1 cellular context compared by ENCODE assay signal in the genomic region with DNA sequence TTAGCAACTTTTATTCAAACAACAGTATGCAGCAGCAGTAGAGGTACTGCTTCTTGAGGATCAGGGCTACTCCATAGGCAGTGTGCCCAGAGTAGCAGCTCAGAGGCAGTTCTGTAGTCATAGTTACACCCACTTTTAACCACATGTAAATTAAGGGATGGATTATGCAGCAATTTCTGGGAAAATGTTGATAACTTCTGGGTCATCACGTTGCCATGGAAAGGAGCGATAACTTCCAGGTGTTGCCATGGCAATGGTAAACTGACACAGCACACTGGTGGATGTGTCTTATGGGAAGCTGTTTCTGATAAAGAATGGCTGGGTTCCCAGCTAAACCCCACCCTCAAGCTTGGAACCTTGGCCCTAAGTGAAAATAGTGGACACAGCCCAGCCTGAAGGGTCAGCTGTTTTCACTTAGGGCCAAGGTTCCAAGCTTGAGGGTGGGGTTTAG.
TF ChIP-seq lines count a peak whose summit lies in the region.

No MANE protein-coding gene starts in this region.

TF ChIP-seq in K562, 482 proteins besides CTCF, POLR2A, EP300 and RAD21 (continued from another document and continues in another):
- TF ChIP-seq, protein P1, sequence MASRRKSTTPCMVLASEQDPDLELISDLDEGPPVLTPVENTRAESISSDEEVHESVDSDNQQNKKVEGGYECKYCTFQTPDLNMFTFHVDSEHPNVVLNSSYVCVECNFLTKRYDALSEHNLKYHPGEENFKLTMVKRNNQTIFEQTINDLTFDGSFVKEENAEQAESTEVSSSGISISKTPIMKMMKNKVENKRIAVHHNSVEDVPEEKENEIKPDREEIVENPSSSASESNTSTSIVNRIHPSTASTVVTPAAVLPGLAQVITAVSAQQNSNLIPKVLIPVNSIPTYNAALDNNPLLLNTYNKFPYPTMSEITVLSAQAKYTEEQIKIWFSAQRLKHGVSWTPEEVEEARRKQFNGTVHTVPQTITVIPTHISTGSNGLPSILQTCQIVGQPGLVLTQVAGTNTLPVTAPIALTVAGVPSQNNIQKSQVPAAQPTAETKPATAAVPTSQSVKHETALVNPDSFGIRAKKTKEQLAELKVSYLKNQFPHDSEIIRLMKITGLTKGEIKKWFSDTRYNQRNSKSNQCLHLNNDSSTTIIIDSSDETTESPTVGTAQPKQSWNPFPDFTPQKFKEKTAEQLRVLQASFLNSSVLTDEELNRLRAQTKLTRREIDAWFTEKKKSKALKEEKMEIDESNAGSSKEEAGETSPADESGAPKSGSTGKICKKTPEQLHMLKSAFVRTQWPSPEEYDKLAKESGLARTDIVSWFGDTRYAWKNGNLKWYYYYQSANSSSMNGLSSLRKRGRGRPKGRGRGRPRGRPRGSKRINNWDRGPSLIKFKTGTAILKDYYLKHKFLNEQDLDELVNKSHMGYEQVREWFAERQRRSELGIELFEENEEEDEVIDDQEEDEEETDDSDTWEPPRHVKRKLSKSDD (conservative IDR thresholded peaks at IDR 0.05; ENCODE audit: low read length), result no peak
- TF ChIP-seq SETDB1 (IDR thresholded peaks at IDR 0.05; ENCODE audit: low read length) (no peak), SMARCB1 (IDR thresholded peaks at IDR 0.05; ENCODE audit: insufficient read length, low read depth) (no peak), FOXK2 (conservative IDR thresholded peaks at IDR 0.05 in 1 of 2, IDR thresholded peaks at IDR 0.05 in 1 of 2; ENCODE audit: low read depth in 2 of 2) (peak in 1 of 2 experiments; percentile 33; a peak in 1 of 4 replicates), BRD4 (IDR thresholded peaks at IDR 0.05) (no peak), PCBP2 (IDR thresholded peaks at IDR 0.05; ENCODE audit: low read depth, low read length, poor library complexity, severe bottlenecking) (no peak), ZNF253 (CRISPR knock-in tag; conservative IDR thresholded peaks at IDR 0.05) (no peak), ZC3H8 (IDR thresholded peaks at IDR 0.05) (no peak), GATA2 (CRISPR knock-in tag; IDR thresholded peaks at IDR 0.05) (no peak), KAT7 (CRISPR knock-in tag; IDR thresholded peaks at IDR 0.05; ENCODE audit: borderline replicate concordance) (no peak), TRIM28 (IDR thresholded peaks at IDR 0.05) (no peak), PHF21A (IDR thresholded peaks at IDR 0.05; ENCODE audit: borderline replicate concordance, low read depth) (no peak), COPS2 (conservative IDR thresholded peaks at IDR 0.05) (no peak), BHLHE40 (IDR thresholded peaks at IDR 0.05; ENCODE audit: low read length) (peak; percentile 43; the same call in 1 of the 2 replicates), MCM2 (IDR thresholded peaks at IDR 0.05; ENCODE audit: low read depth) (no peak), SUPT5H (IDR thresholded peaks at IDR 0.05) (no peak), ZKSCAN8 (CRISPR knock-in tag; IDR thresholded peaks at IDR 0.05) (no peak), CEBPG (CRISPR knock-in tag; IDR thresholded peaks at IDR 0.05) (no peak), CEBPG (tag; conservative IDR thresholded peaks at IDR 0.05 in 1 of 2, IDR thresholded peaks at IDR 0.05 in 1 of 2) (peak; percentile 33 to 59; a peak in 2 of 4 replicates), TCF7L2 (IDR thresholded peaks at IDR 0.05; ENCODE audit: low read depth, low read length) (no peak), SMAD2 (IDR thresholded peaks at IDR 0.05; ENCODE audit: low read depth, low read length) (no peak), ZNF146 (CRISPR knock-in tag; IDR thresholded peaks at IDR 0.05; ENCODE audit: unreplicated experiment) (no peak), C11orf30 (IDR thresholded peaks at IDR 0.05; ENCODE audit: low read depth) (peak; percentile 62), TRIM24 (IDR thresholded peaks at IDR 0.05) (no peak), ZNF717 (CRISPR knock-in tag; IDR thresholded peaks at IDR 0.05) (no peak), RBM17 (IDR thresholded peaks at IDR 0.05; ENCODE audit: borderline replicate concordance, low read depth, low read length) (no peak), GATAD2B (IDR thresholded peaks at IDR 0.05; ENCODE audit: borderline replicate concordance) (no peak), GABPA (tag; conservative IDR thresholded peaks at IDR 0.05; ENCODE audit: low read depth) (peak; percentile 49; the same call in 1 of the 2 replicates), ZNF41 (CRISPR knock-in tag; conservative IDR thresholded peaks at IDR 0.05) (no peak), HDGF (IDR thresholded peaks at IDR 0.05) (no peak), NR4A1 (CRISPR knock-in tag; IDR thresholded peaks at IDR 0.05) (no peak), NR4A1 (tag; IDR thresholded peaks at IDR 0.05) (no peak), GTF2E2 (tag; IDR thresholded peaks at IDR 0.05) (no peak), PRPF4 (IDR thresholded peaks at IDR 0.05; ENCODE audit: insufficient read depth, low read depth, low read length, poor library complexity, severe bottlenecking) (no peak), BACH1 (tag; IDR thresholded peaks at IDR 0.05) (0 out of 2 replicates have a peak, but pooled peaks have one; percentile 39)
- TF ChIP-seq, protein P2, sequence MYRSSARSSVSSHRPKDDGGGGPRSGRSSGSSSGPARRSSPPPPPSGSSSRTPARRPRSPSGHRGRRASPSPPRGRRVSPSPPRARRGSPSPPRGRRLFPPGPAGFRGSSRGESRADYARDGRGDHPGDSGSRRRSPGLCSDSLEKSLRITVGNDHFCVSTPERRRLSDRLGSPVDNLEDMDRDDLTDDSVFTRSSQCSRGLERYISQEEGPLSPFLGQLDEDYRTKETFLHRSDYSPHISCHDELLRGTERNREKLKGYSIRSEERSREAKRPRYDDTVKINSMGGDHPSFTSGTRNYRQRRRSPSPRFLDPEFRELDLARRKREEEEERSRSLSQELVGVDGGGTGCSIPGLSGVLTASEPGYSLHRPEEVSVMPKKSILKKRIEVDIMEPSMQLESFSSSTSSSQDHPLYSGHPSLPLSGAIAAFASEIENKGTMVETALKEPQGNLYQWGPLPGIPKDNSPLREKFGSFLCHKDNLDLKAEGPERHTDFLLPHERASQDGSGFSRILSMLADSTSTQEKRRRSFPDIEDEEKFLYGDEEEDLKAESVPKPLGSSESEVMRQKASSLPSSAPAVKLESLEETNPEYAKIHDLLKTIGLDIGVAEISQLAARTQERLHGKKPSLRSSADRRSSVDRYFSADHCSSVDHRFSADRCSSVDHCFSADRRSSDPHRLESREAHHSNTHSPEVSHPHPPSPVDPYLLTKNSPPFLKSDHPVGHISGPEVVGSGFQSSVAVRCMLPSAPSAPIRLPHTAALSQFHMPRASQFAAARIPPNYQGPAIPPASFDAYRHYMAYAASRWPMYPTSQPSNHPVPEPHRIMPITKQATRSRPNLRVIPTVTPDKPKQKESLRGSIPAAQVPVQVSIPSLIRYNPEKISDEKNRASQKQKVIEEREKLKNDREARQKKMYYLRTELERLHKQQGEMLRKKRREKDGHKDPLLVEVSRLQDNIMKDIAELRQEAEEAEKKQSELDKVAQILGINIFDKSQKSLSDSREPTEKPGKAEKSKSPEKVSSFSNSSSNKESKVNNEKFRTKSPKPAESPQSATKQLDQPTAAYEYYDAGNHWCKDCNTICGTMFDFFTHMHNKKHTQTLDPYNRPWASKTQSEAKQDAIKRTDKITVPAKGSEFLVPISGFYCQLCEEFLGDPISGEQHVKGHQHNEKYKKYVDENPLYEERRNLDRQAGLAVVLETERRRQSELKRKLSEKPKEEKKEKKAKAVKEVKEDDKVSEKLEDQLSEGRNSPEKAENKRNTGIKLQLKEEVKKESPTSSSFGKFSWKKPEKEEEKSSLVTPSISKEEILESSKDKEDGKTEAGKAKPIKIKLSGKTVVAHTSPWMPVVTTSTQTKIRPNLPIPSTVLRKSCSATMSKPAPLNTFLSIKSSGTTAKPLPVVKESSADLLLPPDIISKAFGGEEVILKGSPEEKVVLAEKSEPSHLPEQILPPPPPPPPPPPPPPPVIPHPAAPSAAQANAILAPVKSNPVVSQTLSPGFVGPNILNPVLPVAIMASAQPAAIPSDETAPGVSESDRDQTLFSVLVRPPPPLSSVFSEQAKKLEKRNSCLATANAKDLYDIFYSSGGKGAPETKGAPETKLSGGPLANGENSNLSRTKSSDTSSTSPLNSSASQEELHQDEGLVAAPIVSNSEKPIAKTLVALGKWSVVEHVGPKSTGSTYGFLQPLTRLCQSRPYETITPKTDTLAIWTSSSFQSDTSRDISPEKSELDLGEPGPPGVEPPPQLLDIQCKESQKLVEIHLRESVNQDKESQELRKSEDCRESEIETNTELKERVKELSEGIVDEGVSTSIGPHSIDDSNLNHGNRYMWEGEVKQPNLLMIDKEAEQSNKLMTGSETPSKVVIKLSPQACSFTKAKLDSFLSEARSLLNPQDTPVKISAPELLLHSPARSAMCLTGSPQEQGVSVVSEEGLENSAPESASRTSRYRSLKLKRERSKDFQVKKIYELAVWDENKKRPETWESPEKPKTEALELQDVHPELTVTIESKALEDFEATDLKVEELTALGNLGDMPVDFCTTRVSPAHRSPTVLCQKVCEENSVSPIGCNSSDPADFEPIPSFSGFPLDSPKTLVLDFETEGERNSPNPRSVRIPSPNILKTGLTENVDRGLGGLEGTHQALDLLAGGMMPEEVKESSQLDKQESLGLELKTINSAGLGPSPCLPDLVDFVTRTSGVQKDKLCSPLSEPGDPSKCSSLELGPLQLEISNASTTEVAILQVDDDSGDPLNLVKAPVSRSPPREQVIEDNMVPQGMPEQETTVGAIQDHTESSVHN (IDR thresholded peaks at IDR 0.05; ENCODE audit: borderline replicate concordance in 1 of 2, low read depth in 1 of 2), result no peak
- TF ChIP-seq, protein P3, sequence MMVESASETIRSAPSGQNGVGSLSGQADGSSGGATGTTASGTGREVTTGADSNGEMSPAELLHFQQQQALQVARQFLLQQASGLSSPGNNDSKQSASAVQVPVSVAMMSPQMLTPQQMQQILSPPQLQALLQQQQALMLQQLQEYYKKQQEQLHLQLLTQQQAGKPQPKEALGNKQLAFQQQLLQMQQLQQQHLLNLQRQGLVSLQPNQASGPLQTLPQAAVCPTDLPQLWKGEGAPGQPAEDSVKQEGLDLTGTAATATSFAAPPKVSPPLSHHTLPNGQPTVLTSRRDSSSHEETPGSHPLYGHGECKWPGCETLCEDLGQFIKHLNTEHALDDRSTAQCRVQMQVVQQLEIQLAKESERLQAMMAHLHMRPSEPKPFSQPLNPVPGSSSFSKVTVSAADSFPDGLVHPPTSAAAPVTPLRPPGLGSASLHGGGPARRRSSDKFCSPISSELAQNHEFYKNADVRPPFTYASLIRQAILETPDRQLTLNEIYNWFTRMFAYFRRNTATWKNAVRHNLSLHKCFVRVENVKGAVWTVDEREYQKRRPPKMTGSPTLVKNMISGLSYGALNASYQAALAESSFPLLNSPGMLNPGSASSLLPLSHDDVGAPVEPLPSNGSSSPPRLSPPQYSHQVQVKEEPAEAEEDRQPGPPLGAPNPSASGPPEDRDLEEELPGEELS (CRISPR knock-in tag; IDR thresholded peaks at IDR 0.05; ENCODE audit: borderline replicate concordance), result no peak
- TF ChIP-seq, protein P4, sequence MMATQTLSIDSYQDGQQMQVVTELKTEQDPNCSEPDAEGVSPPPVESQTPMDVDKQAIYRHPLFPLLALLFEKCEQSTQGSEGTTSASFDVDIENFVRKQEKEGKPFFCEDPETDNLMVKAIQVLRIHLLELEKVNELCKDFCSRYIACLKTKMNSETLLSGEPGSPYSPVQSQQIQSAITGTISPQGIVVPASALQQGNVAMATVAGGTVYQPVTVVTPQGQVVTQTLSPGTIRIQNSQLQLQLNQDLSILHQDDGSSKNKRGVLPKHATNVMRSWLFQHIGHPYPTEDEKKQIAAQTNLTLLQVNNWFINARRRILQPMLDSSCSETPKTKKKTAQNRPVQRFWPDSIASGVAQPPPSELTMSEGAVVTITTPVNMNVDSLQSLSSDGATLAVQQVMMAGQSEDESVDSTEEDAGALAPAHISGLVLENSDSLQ (IDR thresholded peaks at IDR 0.05), result peak; percentile 90
- TF ChIP-seq, protein P5, sequence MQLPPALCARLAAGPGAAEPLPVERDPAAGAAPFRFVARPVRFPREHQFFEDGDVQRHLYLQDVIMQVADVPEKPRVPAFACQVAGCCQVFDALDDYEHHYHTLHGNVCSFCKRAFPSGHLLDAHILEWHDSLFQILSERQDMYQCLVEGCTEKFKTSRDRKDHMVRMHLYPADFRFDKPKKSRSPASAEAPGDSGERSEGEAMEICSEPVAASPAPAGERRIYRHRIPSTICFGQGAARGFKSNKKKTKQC (CRISPR knock-in tag; IDR thresholded peaks at IDR 0.05), result no peak
- TF ChIP-seq, protein P6, sequence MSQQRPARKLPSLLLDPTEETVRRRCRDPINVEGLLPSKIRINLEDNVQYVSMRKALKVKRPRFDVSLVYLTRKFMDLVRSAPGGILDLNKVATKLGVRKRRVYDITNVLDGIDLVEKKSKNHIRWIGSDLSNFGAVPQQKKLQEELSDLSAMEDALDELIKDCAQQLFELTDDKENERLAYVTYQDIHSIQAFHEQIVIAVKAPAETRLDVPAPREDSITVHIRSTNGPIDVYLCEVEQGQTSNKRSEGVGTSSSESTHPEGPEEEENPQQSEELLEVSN (IDR thresholded peaks at IDR 0.05; ENCODE audit: borderline replicate concordance in 1 of 2, extremely low read depth in 1 of 2, insufficient read depth in 1 of 2, insufficient read length in 1 of 2, low read depth in 1 of 2, low read length in 1 of 2, poor library complexity in 1 of 2, severe bottlenecking in 1 of 2), result no peak
- TF ChIP-seq, protein P7, sequence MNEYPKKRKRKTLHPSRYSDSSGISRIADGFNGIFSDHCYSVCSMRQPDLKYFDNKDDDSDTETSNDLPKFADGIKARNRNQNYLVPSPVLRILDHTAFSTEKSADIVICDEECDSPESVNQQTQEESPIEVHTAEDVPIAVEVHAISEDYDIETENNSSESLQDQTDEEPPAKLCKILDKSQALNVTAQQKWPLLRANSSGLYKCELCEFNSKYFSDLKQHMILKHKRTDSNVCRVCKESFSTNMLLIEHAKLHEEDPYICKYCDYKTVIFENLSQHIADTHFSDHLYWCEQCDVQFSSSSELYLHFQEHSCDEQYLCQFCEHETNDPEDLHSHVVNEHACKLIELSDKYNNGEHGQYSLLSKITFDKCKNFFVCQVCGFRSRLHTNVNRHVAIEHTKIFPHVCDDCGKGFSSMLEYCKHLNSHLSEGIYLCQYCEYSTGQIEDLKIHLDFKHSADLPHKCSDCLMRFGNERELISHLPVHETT (CRISPR knock-in tag; conservative IDR thresholded peaks at IDR 0.05 in 1 of 2, IDR thresholded peaks at IDR 0.05 in 1 of 2), result peak in 1 of 2 experiments; percentile 61; a peak in 1 of 4 replicates
- TF ChIP-seq, protein P8, sequence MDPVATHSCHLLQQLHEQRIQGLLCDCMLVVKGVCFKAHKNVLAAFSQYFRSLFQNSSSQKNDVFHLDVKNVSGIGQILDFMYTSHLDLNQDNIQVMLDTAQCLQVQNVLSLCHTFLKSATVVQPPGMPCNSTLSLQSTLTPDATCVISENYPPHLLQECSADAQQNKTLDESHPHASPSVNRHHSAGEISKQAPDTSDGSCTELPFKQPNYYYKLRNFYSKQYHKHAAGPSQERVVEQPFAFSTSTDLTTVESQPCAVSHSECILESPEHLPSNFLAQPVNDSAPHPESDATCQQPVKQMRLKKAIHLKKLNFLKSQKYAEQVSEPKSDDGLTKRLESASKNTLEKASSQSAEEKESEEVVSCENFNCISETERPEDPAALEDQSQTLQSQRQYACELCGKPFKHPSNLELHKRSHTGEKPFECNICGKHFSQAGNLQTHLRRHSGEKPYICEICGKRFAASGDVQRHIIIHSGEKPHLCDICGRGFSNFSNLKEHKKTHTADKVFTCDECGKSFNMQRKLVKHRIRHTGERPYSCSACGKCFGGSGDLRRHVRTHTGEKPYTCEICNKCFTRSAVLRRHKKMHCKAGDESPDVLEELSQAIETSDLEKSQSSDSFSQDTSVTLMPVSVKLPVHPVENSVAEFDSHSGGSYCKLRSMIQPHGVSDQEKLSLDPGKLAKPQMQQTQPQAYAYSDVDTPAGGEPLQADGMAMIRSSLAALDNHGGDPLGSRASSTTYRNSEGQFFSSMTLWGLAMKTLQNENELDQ (CRISPR knock-in tag; IDR thresholded peaks at IDR 0.05; ENCODE audit: borderline replicate concordance), result no peak
- TF ChIP-seq, protein P9, sequence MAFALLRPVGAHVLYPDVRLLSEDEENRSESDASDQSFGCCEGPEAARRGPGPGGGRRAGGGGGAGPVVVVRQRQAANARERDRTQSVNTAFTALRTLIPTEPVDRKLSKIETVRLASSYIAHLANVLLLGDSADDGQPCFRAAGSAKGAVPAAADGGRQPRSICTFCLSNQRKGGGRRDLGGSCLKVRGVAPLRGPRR (CRISPR knock-in tag; IDR thresholded peaks at IDR 0.05), result no peak
